1 cellular context compared by ENCODE assay signal in the genomic region with DNA sequence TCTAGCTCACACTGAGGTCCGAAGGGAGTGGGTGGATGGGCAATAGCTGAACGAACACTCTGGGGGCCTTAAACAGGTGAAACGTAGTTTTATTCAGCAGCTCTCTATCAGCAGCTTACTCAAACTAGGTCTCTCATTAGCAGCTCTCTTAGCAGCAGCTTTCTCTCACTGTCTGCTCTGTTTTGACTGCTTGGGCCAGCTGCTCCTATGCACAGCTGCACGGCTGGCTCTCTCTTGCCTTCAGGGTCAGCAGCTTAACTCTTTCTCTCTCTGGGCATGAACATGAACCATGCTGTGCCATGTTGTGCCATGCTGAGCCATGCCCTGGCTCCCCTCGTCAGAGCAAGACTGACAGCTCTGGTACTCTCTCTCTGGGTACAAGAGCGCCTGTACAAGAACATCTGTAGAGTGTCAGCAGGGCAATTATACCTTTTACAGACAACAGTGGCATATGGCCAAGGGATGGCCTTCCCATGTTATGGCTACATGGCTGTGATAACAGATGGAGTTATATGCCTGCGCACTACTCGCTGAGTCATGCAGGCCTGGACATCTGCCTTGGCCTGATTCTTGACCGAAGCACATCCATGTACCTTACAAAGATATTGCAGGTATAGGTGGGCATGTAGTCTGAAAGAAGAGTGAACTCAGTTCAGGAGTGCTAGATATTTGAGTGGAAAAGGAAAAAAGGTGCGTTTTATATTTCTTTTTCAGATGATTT.
TF ChIP-seq lines count a peak whose summit lies in the region.

No MANE protein-coding gene starts in this region.

TF ChIP-seq in K562, 482 proteins besides CTCF, POLR2A, EP300 and RAD21 (continued from another document and continues in another):
- TF ChIP-seq ZNF398 (CRISPR knock-in tag; IDR thresholded peaks at IDR 0.05) (peak; percentile 54; the same call in 1 of the 2 replicates), CBFA2T2 (conservative IDR thresholded peaks at IDR 0.05) (peak; percentile 51), ZKSCAN1 (IDR thresholded peaks at IDR 0.05; ENCODE audit: low read depth, low read length) (no peak), DPF2 (IDR thresholded peaks at IDR 0.05) (0 out of 2 replicates have a peak, but pooled peaks have one; percentile 25), RCOR1 (IDR thresholded peaks at IDR 0.05; ENCODE audit: borderline replicate concordance in 1 of 2, low read depth in 2 of 2, low read length in 2 of 2) (0 out of 4 replicates have a peak, but pooled peaks of 1 of the 2 experiments have one; percentile 16), NFE2L1 (tag; IDR thresholded peaks at IDR 0.05; ENCODE audit: borderline replicate concordance, low read depth) (peak; percentile 63; the same call in 1 of the 2 replicates), KLF13 (tag; IDR thresholded peaks at IDR 0.05; ENCODE audit: borderline replicate concordance, low read depth) (peak; percentile 52; the same call in 1 of the 2 replicates), SMAD4 (CRISPR knock-in tag; conservative IDR thresholded peaks at IDR 0.05) (peak; percentile 91), TEAD1 (CRISPR knock-in tag; IDR thresholded peaks at IDR 0.05) (peak in 1 of 2 experiments; percentile 75; a peak in 2 of 4 replicates), HSF4 (CRISPR knock-in tag; IDR thresholded peaks at IDR 0.05; ENCODE audit: borderline replicate concordance) (peak; percentile 43; the same call in 1 of the 2 replicates), ZNF740 (CRISPR knock-in tag; IDR thresholded peaks at IDR 0.05) (no peak), ZNF740 (tag; IDR thresholded peaks at IDR 0.05) (peak in 1 of 2 experiments; percentile 62; a peak in 1 of 4 replicates), NRF1 (conservative IDR thresholded peaks at IDR 0.05 in 1 of 2, IDR thresholded peaks at IDR 0.05 in 1 of 2) (peak; percentile 49 to 51), PTTG1 (tag; IDR thresholded peaks at IDR 0.05; ENCODE audit: low read depth) (0 out of 2 replicates have a peak, but pooled peaks have one; percentile 38), DMBX1 (CRISPR knock-in tag; IDR thresholded peaks at IDR 0.05; ENCODE audit: borderline replicate concordance) (peak; percentile 88), MAFK (IDR thresholded peaks at IDR 0.05; ENCODE audit: low read length) (peak; percentile 74; the same call in 1 of the 2 replicates), ZNF239 (CRISPR knock-in tag; IDR thresholded peaks at IDR 0.05) (0 out of 2 replicates have a peak, but pooled peaks have one; percentile 15), ZNF316 (IDR thresholded peaks at IDR 0.05) (peak; percentile 77), ZNF354B (CRISPR knock-in tag; IDR thresholded peaks at IDR 0.05) (no peak), MEF2A (IDR thresholded peaks at IDR 0.05; ENCODE audit: control insufficient read depth, low read depth, low read length) (no peak), ZNF143 (CRISPR knock-in tag; IDR thresholded peaks at IDR 0.05) (no peak), HINFP (tag; conservative IDR thresholded peaks at IDR 0.05; ENCODE audit: low read depth) (0 out of 2 replicates have a peak, but pooled peaks have one; percentile 34), NFIC (IDR thresholded peaks at IDR 0.05) (peak; percentile 84), TAL1 (IDR thresholded peaks at IDR 0.05) (peak; percentile 30), ARID1B (IDR thresholded peaks at IDR 0.05) (0 out of 2 replicates have a peak, but pooled peaks have one; percentile 47), NR2C1 (IDR thresholded peaks at IDR 0.05) (no peak), NR2C1 (tag; IDR thresholded peaks at IDR 0.05) (peak; percentile 58; the same call in 1 of the 2 replicates), ZNF592 (IDR thresholded peaks at IDR 0.05) (peak; percentile 97), NCOR1 (IDR thresholded peaks at IDR 0.05) (peak; percentile 47), ZNF695 (CRISPR knock-in tag; IDR thresholded peaks at IDR 0.05) (no peak), CBFA2T3 (IDR thresholded peaks at IDR 0.05) (peak; percentile 70), JUND (IDR thresholded peaks at IDR 0.05; ENCODE audit: borderline replicate concordance, low read depth, low read length) (peak; percentile 32; the same call in 1 of the 2 replicates), JUND (tag; IDR thresholded peaks at IDR 0.05; ENCODE audit: borderline replicate concordance, low read depth, low read length) (peak; percentile 57; the same call in 2 of the 3 replicates), NR4A1 (CRISPR knock-in tag; IDR thresholded peaks at IDR 0.05) (no peak), NR4A1 (tag; IDR thresholded peaks at IDR 0.05) (peak; percentile 87), ZNF639 (CRISPR knock-in tag; conservative IDR thresholded peaks at IDR 0.05 in 1 of 2, IDR thresholded peaks at IDR 0.05 in 1 of 2) (0 out of 4 replicates have a peak, but pooled peaks of 1 of the 2 experiments have one; percentile 34), CXXC5 (CRISPR knock-in tag; IDR thresholded peaks at IDR 0.05) (peak; percentile 53; the same call in 1 of the 2 replicates), TEAD2 (tag; IDR thresholded peaks at IDR 0.05) (0 out of 2 replicates have a peak, but pooled peaks have one; percentile 15)
- TF ChIP-seq, protein P1, sequence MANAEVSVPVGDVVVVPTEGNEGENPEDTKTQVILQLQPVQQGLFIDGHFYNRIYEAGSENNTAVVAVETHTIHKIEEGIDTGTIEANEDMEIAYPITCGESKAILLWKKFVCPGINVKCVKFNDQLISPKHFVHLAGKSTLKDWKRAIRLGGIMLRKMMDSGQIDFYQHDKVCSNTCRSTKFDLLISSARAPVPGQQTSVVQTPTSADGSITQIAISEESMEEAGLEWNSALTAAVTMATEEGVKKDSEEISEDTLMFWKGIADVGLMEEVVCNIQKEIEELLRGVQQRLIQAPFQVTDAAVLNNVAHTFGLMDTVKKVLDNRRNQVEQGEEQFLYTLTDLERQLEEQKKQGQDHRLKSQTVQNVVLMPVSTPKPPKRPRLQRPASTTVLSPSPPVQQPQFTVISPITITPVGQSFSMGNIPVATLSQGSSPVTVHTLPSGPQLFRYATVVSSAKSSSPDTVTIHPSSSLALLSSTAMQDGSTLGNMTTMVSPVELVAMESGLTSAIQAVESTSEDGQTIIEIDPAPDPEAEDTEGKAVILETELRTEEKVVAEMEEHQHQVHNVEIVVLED (CRISPR knock-in tag; IDR thresholded peaks at IDR 0.05), result no peak
- TF ChIP-seq, protein P2, sequence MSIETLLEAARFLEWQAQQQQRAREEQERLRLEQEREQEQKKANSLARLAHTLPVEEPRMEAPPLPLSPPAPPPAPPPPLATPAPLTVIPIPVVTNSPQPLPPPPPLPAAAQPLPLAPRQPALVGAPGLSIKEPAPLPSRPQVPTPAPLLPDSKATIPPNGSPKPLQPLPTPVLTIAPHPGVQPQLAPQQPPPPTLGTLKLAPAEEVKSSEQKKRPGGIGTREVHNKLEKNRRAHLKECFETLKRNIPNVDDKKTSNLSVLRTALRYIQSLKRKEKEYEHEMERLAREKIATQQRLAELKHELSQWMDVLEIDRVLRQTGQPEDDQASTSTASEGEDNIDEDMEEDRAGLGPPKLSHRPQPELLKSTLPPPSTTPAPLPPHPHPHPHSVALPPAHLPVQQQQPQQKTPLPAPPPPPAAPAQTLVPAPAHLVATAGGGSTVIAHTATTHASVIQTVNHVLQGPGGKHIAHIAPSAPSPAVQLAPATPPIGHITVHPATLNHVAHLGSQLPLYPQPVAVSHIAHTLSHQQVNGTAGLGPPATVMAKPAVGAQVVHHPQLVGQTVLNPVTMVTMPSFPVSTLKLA (conservative IDR thresholded peaks at IDR 0.05), result no peak
- TF ChIP-seq, protein P3, sequence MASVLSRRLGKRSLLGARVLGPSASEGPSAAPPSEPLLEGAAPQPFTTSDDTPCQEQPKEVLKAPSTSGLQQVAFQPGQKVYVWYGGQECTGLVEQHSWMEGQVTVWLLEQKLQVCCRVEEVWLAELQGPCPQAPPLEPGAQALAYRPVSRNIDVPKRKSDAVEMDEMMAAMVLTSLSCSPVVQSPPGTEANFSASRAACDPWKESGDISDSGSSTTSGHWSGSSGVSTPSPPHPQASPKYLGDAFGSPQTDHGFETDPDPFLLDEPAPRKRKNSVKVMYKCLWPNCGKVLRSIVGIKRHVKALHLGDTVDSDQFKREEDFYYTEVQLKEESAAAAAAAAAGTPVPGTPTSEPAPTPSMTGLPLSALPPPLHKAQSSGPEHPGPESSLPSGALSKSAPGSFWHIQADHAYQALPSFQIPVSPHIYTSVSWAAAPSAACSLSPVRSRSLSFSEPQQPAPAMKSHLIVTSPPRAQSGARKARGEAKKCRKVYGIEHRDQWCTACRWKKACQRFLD (CRISPR knock-in tag; IDR thresholded peaks at IDR 0.05), result peak; percentile 70; the same call in 1 of the 2 replicates
- TF ChIP-seq, protein P4, sequence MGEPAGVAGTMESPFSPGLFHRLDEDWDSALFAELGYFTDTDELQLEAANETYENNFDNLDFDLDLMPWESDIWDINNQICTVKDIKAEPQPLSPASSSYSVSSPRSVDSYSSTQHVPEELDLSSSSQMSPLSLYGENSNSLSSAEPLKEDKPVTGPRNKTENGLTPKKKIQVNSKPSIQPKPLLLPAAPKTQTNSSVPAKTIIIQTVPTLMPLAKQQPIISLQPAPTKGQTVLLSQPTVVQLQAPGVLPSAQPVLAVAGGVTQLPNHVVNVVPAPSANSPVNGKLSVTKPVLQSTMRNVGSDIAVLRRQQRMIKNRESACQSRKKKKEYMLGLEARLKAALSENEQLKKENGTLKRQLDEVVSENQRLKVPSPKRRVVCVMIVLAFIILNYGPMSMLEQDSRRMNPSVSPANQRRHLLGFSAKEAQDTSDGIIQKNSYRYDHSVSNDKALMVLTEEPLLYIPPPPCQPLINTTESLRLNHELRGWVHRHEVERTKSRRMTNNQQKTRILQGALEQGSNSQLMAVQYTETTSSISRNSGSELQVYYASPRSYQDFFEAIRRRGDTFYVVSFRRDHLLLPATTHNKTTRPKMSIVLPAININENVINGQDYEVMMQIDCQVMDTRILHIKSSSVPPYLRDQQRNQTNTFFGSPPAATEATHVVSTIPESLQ (CRISPR knock-in tag; IDR thresholded peaks at IDR 0.05), result no peak
